8 cellular contexts compared by ENCODE assay signal in the genomic region with DNA sequence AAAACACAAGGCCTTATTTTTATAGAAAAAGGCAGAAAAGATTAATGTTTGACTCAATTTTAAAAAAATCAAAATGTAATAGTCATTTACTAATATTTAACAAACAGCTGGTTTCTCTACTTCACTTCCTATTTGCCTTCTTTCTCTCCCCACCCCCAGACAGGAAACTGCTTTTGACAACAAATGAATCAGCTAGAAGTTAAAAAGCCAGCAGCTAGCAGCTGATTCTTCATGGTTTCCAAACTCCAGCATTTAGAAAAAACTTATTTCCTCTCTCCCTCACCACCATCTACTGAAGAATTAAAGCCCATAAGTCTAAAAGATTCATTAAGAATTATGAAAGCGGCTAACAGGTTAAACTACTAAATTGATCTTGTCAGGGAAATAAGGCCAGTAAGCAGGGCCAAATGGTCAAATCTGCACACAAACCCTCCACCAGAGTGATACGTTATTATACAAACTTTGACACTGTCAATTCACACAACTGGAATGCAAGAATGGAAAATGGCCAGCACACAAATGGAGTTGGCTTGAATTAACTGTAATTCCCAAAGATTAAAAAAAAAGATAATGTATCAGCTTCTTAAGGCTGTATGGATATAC. TPM values are rescaled to one million over a fixed set of nuclear protein-coding genes. Genes with fewer than 3 reads are reported as not detected.
DNase-seq lines count a peak whose midpoint lies in the region; ATAC-seq and TF ChIP-seq lines count a peak whose summit lies in the region.

No MANE protein-coding gene starts in this region.

- peaks cover 56% of the 10 kb centered on the region for H3K4me1 Mint-ChIP-seq in activated naive CD4-positive, alpha-beta T cell treated with anti-CD3 and anti-CD28 coated beads, Interleukin-2, amount 50 U/mL, for 24 hours
- peaks cover 40% of the 10 kb centered on the region for H3K4me1 Mint-ChIP-seq in T-helper 2 cell treated with Interferon-gamma antibody and Interleukin-4, amounts not matched to agents 5 μg/mL and 100 μg/mL, for 36 hours (ENCODE audit: low read depth)

- H3K4me3 Mint-ChIP-seq in activated naive CD4-positive, alpha-beta T cell treated with anti-CD3 and anti-CD28 coated beads, Interleukin-2, amount 50 U/mL, for 24 hours, result peak overlapping the region; percentile 79
- H3K4me3 Mint-ChIP-seq in T-helper 2 cell treated with Interferon-gamma antibody and Interleukin-4, amounts not matched to agents 5 μg/mL and 100 μg/mL, for 36 hours, result peak overlapping the region; percentile 76

- ATAC-seq in HG03469 (IDR thresholded peaks at IDR 0.05; ENCODE audit: unreplicated experiment), result peak; percentile 24
- no peak for ATAC-seq in GM19023 (IDR thresholded peaks at IDR 0.05; ENCODE audit: unreplicated experiment)

- TF ChIP-seq POLR2A in erythroblast (IDR thresholded peaks at IDR 0.05; ENCODE audit: low read length), result no peak

- H3K27ac Mint-ChIP-seq in activated naive CD4-positive, alpha-beta T cell treated with anti-CD3 and anti-CD28 coated beads, Interleukin-2, amount 50 U/mL, for 24 hours, result peak overlapping the region; percentile 83
- H3K27ac Mint-ChIP-seq in T-helper 2 cell treated with Interferon-gamma antibody and Interleukin-4, amounts not matched to agents 5 μg/mL and 100 μg/mL, for 36 hours, result peak overlapping the region; percentile 82

- H3K9me3 Mint-ChIP-seq in activated naive CD4-positive, alpha-beta T cell treated with anti-CD3 and anti-CD28 coated beads, Interleukin-2, amount 50 U/mL, for 24 hours, result no peaks in the 10 kb centered on the region
- no peaks in the 10 kb centered on the region for H3K9me3 Mint-ChIP-seq in T-helper 2 cell treated with Interferon-gamma antibody and Interleukin-4, amounts not matched to agents 5 μg/mL and 100 μg/mL, for 36 hours

- H3K36me3 Mint-ChIP-seq in activated naive CD4-positive, alpha-beta T cell treated with anti-CD3 and anti-CD28 coated beads, Interleukin-2, amount 50 U/mL, for 24 hours, result peaks cover 9% of the 10 kb centered on the region
- peaks cover 47% of the 10 kb centered on the region for H3K36me3 Mint-ChIP-seq in T-helper 2 cell treated with Interferon-gamma antibody and Interleukin-4, amounts not matched to agents 5 μg/mL and 100 μg/mL, for 36 hours (ENCODE audit: low read depth)

- no peaks in the 10 kb centered on the region for H3K27me3 Mint-ChIP-seq in activated naive CD4-positive, alpha-beta T cell treated with anti-CD3 and anti-CD28 coated beads, Interleukin-2, amount 50 U/mL, for 24 hours
- H3K27me3 Mint-ChIP-seq in T-helper 2 cell treated with Interferon-gamma antibody and Interleukin-4, amounts not matched to agents 5 μg/mL and 100 μg/mL, for 36 hours (ENCODE audit: low read depth), result no peaks in the 10 kb centered on the region

- no peak for DNase-seq in activated naive CD4-positive, alpha-beta T cell (lab: John Stamatoyannopoulos, UW)
- DNase-seq in T-helper 2 cell treated with Interferon-gamma antibody and Interleukin-4, amounts not matched to agents 5 μg/mL and 100 μg/mL, for 36 hours (ENCODE audit: low spot score), result peak; percentile 35
- peak; percentile 47 to 69 for DNase-seq in erythroblast (lab: John Stamatoyannopoulos, UW)
- peak; percentile 73 for DNase-seq in pons (ENCODE audit: low spot score)
- no peak for DNase-seq in cerebellum (ENCODE audit: low spot score)

RNA-seq across cellular contexts. Expression of gene WDR26, which starts 4.0 kb away (rescaled TPM):
- 91.6 TPM for total RNA-seq in cerebellum

Comparison
In these comparisons a context has a peak if more than half of its experiments do, and no peak if none do; other contexts are left out.
1. DNase-seq: peak in T-helper 2 cell treated with Interferon-gamma antibody and Interleukin-4, amounts not matched to agents 5 μg/mL and 100 μg/mL, for 36 hours (single experiment), erythroblast (2 of 2) and pons (single experiment); none in activated naive CD4-positive, alpha-beta T cell (0 of 4) and cerebellum (single experiment).